ENCODE assay signal across 23 cellular contexts in genomic region chr6:21984551-21984950, GRCh38.
DNase-seq lines count a peak whose midpoint lies in the region; ATAC-seq, FAIRE-seq and TF ChIP-seq lines count a peak whose summit lies in the region.
"Had no signal": no experiment of that assay in that cellular context is flagged by ENCODE, and none has a peak within 500 bp of the region (broad histone marks: within the 10 kb centered on the region; RNA-seq: fewer than 3 reads in every experiment).

No MANE protein-coding gene starts in this region.

- H3K9me2 ChIP-seq in hepatocyte (replicated peaks; ENCODE audit: insufficient read depth) = no peaks in the 10 kb centered on the region

- H3K36me3 Mint-ChIP-seq in astrocyte (ENCODE audit: low read depth, unreplicated experiment) (peaks cover 27% of the 10 kb centered on the region), osteocyte (ENCODE audit: unreplicated experiment) (no peaks in the 10 kb centered on the region)
- H3K36me3 Mint-ChIP-seq: CD14-positive monocyte had no signal

- H4K91ac ChIP-seq in IMR-90 (ENCODE audit: insufficient read depth, low read depth, low read length) = no peak overlapping the region

- TF ChIP-seq POLR2A in IMR-90 (IDR thresholded peaks at IDR 0.05; ENCODE audit: low read depth, low read length) (no peak), GM12892 (IDR thresholded peaks at IDR 0.05; ENCODE audit: low read depth, low read length) (no peak)

- no peaks in the 10 kb centered on the region for H3K79me2 ChIP-seq in astrocyte (ENCODE audit: insufficient read depth, low read length)
- H3K79me2 ChIP-seq in hepatocyte = no peaks in the 10 kb centered on the region

- H3K36me3 ChIP-seq in IMR-90 (ENCODE audit: control insufficient read depth, insufficient read depth, low read length) = peaks cover 3% of the 10 kb centered on the region; the same call in 1 of the 2 replicates
- H3K36me3 ChIP-seq in astrocyte (ENCODE audit: insufficient read depth, low read length) = no peaks in the 10 kb centered on the region
- no peaks in the 10 kb centered on the region for H3K36me3 ChIP-seq in hepatocyte (replicated peaks; ENCODE audit: insufficient read depth, low read depth)

- no peak overlapping the region for H3K4me3 ChIP-seq in IMR-90 (ENCODE audit: insufficient read depth, low read depth, low read length)
- no peak overlapping the region for H3K4me3 ChIP-seq in astrocyte (ENCODE audit: insufficient read depth, low read depth, low read length)
- no peak overlapping the region for H3K4me3 ChIP-seq in hepatocyte

- H2AK9ac ChIP-seq in IMR-90 (replicated peaks; ENCODE audit: low read depth, low read length, poor library complexity) = no peak overlapping the region

- peaks cover 4% of the 10 kb centered on the region for H3K4me1 ChIP-seq in IMR-90 (ENCODE audit: control insufficient read depth, insufficient read depth, low read length)
- H3K4me1 ChIP-seq in astrocyte (ENCODE audit: insufficient read depth, low read length) = peaks cover 14% of the 10 kb centered on the region
- peaks cover 18% of the 10 kb centered on the region for H3K4me1 ChIP-seq in hepatocyte (ENCODE audit: insufficient read depth)

- no peak overlapping the region for H2BK20ac ChIP-seq in IMR-90 (ENCODE audit: low read depth, low read length)

- H3K9ac ChIP-seq in IMR-90 (ENCODE audit: low read depth, low read length) = no peak overlapping the region
- H3K9ac ChIP-seq in astrocyte (ENCODE audit: low read length) = no peak overlapping the region
- H3K9ac ChIP-seq: KMS-11 had no signal

- no peak for ATAC-seq in IMR-90 (ENCODE audit: low read depth)
- ATAC-seq in HG03571 (IDR thresholded peaks at IDR 0.05; ENCODE audit: unreplicated experiment) = no peak
- ATAC-seq: HCT116, Right ventricle myocardium inferior had no signal

- H3K18ac ChIP-seq in IMR-90 (ENCODE audit: low read depth, low read length) = no peak overlapping the region

- H3K4me1 Mint-ChIP-seq in astrocyte (ENCODE audit: low read depth, unreplicated experiment) (peaks cover 15% of the 10 kb centered on the region), osteocyte (ENCODE audit: unreplicated experiment) (peaks cover 19% of the 10 kb centered on the region)

- H2BK120ac ChIP-seq in IMR-90 (ENCODE audit: low read depth, low read length) = no peak overlapping the region

- TF ChIP-seq RAD21 in IMR-90 (IDR thresholded peaks at IDR 0.05; ENCODE audit: low read length) = no peak

- in situ Hi-C loops in IMR-90 (cut with MboI; ENCODE audit: low sequenced_read_pairs) = no loop called here

- H3K9me3 ChIP-seq in IMR-90 (ENCODE audit: control insufficient read depth, insufficient read depth, low read length) = no peaks in the 10 kb centered on the region; the same call in 1 of the 2 replicates
- H3K9me3 ChIP-seq in astrocyte (ENCODE audit: insufficient read depth, low read depth, low read length) = no peaks in the 10 kb centered on the region
- H3K9me3 ChIP-seq in hepatocyte (ENCODE audit: low read depth) = no peaks in the 10 kb centered on the region

- CTCF ChIA-PET in IMR-90 (lab: Yijun Ruan, JAX) = no interaction called here

- no TSS peak for BruUV-seq in IMR-90 (replicated peaks; lab: Mats Ljungman, UMichigan)

- H3K4me2 ChIP-seq in IMR-90 (ENCODE audit: low read depth, low read length) = no peak overlapping the region
- no peak overlapping the region for H3K4me2 ChIP-seq in astrocyte (ENCODE audit: low read length)
- H3K4me2 ChIP-seq in hepatocyte = no peak overlapping the region
- H3K4me2 ChIP-seq: KMS-11 had no signal

- no peak overlapping the region for H3K14ac ChIP-seq in IMR-90 (replicated peaks; ENCODE audit: low read depth, low read length)

- H3K56ac ChIP-seq in IMR-90 (ENCODE audit: extremely low read depth, insufficient read depth, low read length) = no peak overlapping the region

- H4K8ac ChIP-seq in IMR-90 (ENCODE audit: low read depth in 2 of 2, low read length in 2 of 2) = peak overlapping the region in 1 of 2 experiments; percentile 47; a peak in 1 of 4 replicates

- dilution Hi-C loops in IMR-90 (cut with HindIII; ENCODE audit: low sequenced_read_pairs, unreplicated experiment) = no loop called here

- POLR2A ChIA-PET in IMR-90 (lab: Charles Lee; ENCODE audit: unreplicated experiment) = interaction anchor here (0.6 kb wide), 1 partner anchor 1305 kb away, joined by 3 read pairs; no protein-coding TSS in a partner anchor

- no CpG with 5 or more reads among the region's 1 CpG for WGBS in IMR-90 (ENCODE audit: extremely low coverage in 2 of 2, insufficient read length in 1 of 2), 2 experiments
- WGBS in hepatocyte (ENCODE audit: low lambda C conversion rate, missing lambda C conversion rate) = 50% methylated on average over 1 of the region's 1 CpG

- H2AFZ ChIP-seq in IMR-90 (replicated peaks; ENCODE audit: low read length, poor library complexity) (no peak overlapping the region), astrocyte (ENCODE audit: low read depth, low read length) (no peak overlapping the region), hepatocyte (no peak overlapping the region)

- intact Hi-C loops in IMR-90 (cut with micrococcal nuclease) = no loop called here

- H3K4me3 Mint-ChIP-seq in astrocyte (ENCODE audit: unreplicated experiment) (no peak overlapping the region), osteocyte (ENCODE audit: unreplicated experiment) (no peak overlapping the region)
- H3K4me3 Mint-ChIP-seq: CD14-positive monocyte had no signal

- H4K20me1 ChIP-seq in IMR-90 (ENCODE audit: insufficient read depth, low read length) (no peaks in the 10 kb centered on the region), astrocyte (ENCODE audit: insufficient read depth, low read length) (no peaks in the 10 kb centered on the region), hepatocyte (ENCODE audit: insufficient read depth, poor library complexity, severe bottlenecking) (no peaks in the 10 kb centered on the region)

- no peak overlapping the region for H2BK15ac ChIP-seq in IMR-90 (ENCODE audit: low read depth, low read length)

- H2BK5ac ChIP-seq in IMR-90 (ENCODE audit: low read depth, low read length, poor library complexity, severe bottlenecking) = peak overlapping the region; percentile 23

- DNase-seq in IMR-90 (no peak), astrocyte (ENCODE audit: low read depth) (peak; percentile 63), fibroblast of gingiva (ENCODE audit: low read depth) (peak; percentile 50), osteocyte (ENCODE audit: extremely low spot score, unreplicated experiment) (no peak), hepatocyte (ENCODE audit: low spot score) (no peak), GM12892 (ENCODE audit: insufficient read length) (no peak)
- DNase-seq in stimulated activated CD4-positive, alpha-beta T cell treated with anti-CD3 and anti-CD28 coated beads, Interleukin-4, amount 100 ng/mL, for 4 hours = no peak
- DNase-seq: ACHN, AML-193, GOT3, NCI-H1105, NCI-H146, NCI-H2029, NCI-H345, NCI-H526, OCI-M1 had no signal

- FAIRE-seq in astrocyte (lab: Jason Lieb, UNC) (no peak), GM12892 (lab: Jason Lieb, UNC) (no peak)
- FAIRE-seq: D721Med, HTR-8/SVneo had no signal

- H3K4ac ChIP-seq in IMR-90 (ENCODE audit: low read depth, low read length) = no peak overlapping the region

- no peaks in the 10 kb centered on the region for H3K9me3 Mint-ChIP-seq in astrocyte (ENCODE audit: unreplicated experiment)
- H3K9me3 Mint-ChIP-seq in osteocyte (ENCODE audit: unreplicated experiment) = no peaks in the 10 kb centered on the region

- TF ChIP-seq CTCF in IMR-90 (conservative IDR thresholded peaks at IDR 0.05; ENCODE audit: low read depth, low read length) = no peak
- no peak for TF ChIP-seq CTCF in astrocyte (IDR thresholded peaks at IDR 0.05; ENCODE audit: insufficient read depth, low read depth, low read length)
- no peak for TF ChIP-seq CTCF in osteocyte (IDR thresholded peaks at IDR 0.05)
- no peak for TF ChIP-seq CTCF in hepatocyte (IDR thresholded peaks at IDR 0.05; ENCODE audit: poor library complexity)

- H3K27ac ChIP-seq in IMR-90 (ENCODE audit: insufficient read depth, low read length) = no peak overlapping the region
- no peak overlapping the region for H3K27ac ChIP-seq in astrocyte (ENCODE audit: low read depth, low read length)
- H3K27ac ChIP-seq in hepatocyte = no peak overlapping the region
- H3K27ac ChIP-seq: KMS-11 had no signal

- H3K79me1 ChIP-seq in IMR-90 (ENCODE audit: low read depth in 1 of 2, low read length in 2 of 2) = peaks cover 0 to 10% of the 10 kb centered on the region in 2 experiments; a peak in 1 of 4 replicates

- no peak overlapping the region for H3K27ac Mint-ChIP-seq in astrocyte (ENCODE audit: unreplicated experiment)
- H3K27ac Mint-ChIP-seq in osteocyte (ENCODE audit: unreplicated experiment) = peak overlapping the region; percentile 28
- H3K27ac Mint-ChIP-seq: CD14-positive monocyte had no signal

- peaks cover 3% of the 10 kb centered on the region; the same call in 1 of the 2 replicates for H3K9me1 ChIP-seq in IMR-90 (ENCODE audit: insufficient read depth, low read length)

- H3K27me3 ChIP-seq in IMR-90 (ENCODE audit: control insufficient read depth, insufficient read depth, low read length) (no peaks in the 10 kb centered on the region), astrocyte (ENCODE audit: insufficient read depth, low read length) (no peaks in the 10 kb centered on the region), hepatocyte (no peaks in the 10 kb centered on the region)

- H4K5ac ChIP-seq in IMR-90 (ENCODE audit: low read depth, low read length) = no peak overlapping the region

- H3K27me3 Mint-ChIP-seq in astrocyte (ENCODE audit: low read depth, unreplicated experiment) (no peaks in the 10 kb centered on the region), osteocyte (ENCODE audit: unreplicated experiment) (no peaks in the 10 kb centered on the region)

- H2AK5ac ChIP-seq in IMR-90 (ENCODE audit: low read depth, low read length) = no peak overlapping the region

- no peak overlapping the region for H3K23ac ChIP-seq in IMR-90 (ENCODE audit: low read depth, low read length)

TF ChIP-seq in IMR-90, 13 proteins besides CTCF, POLR2A, EP300 and RAD21 (continues in another document):
- no peak for TF ChIP-seq SMC3 (IDR thresholded peaks at IDR 0.05; ENCODE audit: low read depth, low read length)
- TF ChIP-seq NFE2L2 (IDR thresholded peaks at IDR 0.05; ENCODE audit: low read depth, low read length) = no peak
- no peak for TF ChIP-seq CHD1 (IDR thresholded peaks at IDR 0.05; ENCODE audit: low read depth, low read length)
- TF ChIP-seq USF2 (IDR thresholded peaks at IDR 0.05; ENCODE audit: low read depth, low read length) = no peak
- no peak for TF ChIP-seq BHLHE40 (IDR thresholded peaks at IDR 0.05; ENCODE audit: low read depth, low read length)
- no peak for TF ChIP-seq MAFK (IDR thresholded peaks at IDR 0.05; ENCODE audit: low read depth, low read length)
- TF ChIP-seq RCOR1 (IDR thresholded peaks at IDR 0.05; ENCODE audit: insufficient replicate concordance, low read length) = no peak
- TF ChIP-seq FOS (IDR thresholded peaks at IDR 0.05; ENCODE audit: low read depth, low read length) = no peak

Comparison
In these comparisons a context has a peak if more than half of its experiments do, and no peak if none do; other contexts are left out.
1. DNase-seq: peak in astrocyte (single experiment) and fibroblast of gingiva (single experiment); none in IMR-90 (single experiment), osteocyte (single experiment), hepatocyte (single experiment), GM12892 (single experiment) and stimulated activated CD4-positive, alpha-beta T cell treated with anti-CD3 and anti-CD28 coated beads, Interleukin-4, amount 100 ng/mL, for 4 hours (0 of 2).